22 cellular contexts compared by ENCODE assay signal in the genomic region with DNA sequence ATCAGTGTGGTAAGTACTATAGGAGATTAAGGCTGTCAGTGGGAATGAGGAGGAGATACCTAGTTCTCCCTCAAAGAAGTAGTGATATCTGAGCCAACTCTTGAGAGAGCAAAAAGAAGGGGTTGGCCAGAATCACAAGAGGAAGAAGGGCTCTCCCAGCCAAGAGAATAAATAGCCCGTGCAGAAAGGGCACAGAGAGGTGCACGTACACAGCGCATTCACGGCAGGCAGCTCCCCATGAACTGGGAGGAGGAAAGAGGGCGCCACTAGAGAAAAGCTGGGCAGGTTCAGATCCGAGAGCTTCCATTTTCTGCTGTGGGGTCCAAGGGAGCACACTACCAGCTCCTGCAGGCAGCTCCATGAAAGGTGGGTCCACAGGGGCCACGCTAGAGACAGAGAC. TPM values are rescaled to one million over a fixed set of nuclear protein-coding genes. Genes with fewer than 3 reads are reported as not detected.
DNase-seq lines count a peak whose midpoint lies in the region; ATAC-seq, FAIRE-seq and TF ChIP-seq lines count a peak whose summit lies in the region.
"Had no signal": no experiment of that assay in that cellular context is flagged by ENCODE, and none has a peak within 500 bp of the region (broad histone marks: within the 10 kb centered on the region; RNA-seq: fewer than 3 reads in every experiment).

No MANE protein-coding gene starts in this region.

- ATAC-seq in A549 (no peak; a peak in 1 of 6 replicates), GM12878 (no peak), left lobe of liver (no peak), GM19463 (IDR thresholded peaks at IDR 0.05; ENCODE audit: unreplicated experiment) (no peak)
- ATAC-seq: activated CD4-positive, CD25-positive, alpha-beta regulatory T cell treated with anti-CD3 and anti-CD28 coated beads, Interleukin-2, amount 50 U/mL, for 24 hours had no signal

- H3K79me2 ChIP-seq in GM12878 (ENCODE audit: control insufficient read depth, insufficient read depth, low read length): peaks cover 81% of the 10 kb centered on the region

- SMC1A ChIA-PET in GM12878 (lab: Charles Lee; ENCODE audit: uncharacterized antibody, unreplicated experiment): interaction anchor here (1.1 to 2.1 kb wide), 5 partner anchors 8 to 27 kb away, joined by 3 to 12 read pairs (median 5); no protein-coding TSS in a partner anchor

- intact Hi-C loops in Calu3 (cut with micrococcal nuclease; ENCODE audit: unreplicated experiment): no loop called here
- intact Hi-C loops in GM12878 (cut with micrococcal nuclease; ENCODE audit: unreplicated experiment): no loop called here

- no peak overlapping the region for H3K4me3 Mint-ChIP-seq in Calu3 (ENCODE audit: low read depth, unreplicated experiment)
- no peak overlapping the region for H3K4me3 Mint-ChIP-seq in mesothelial cell of epicardium
- H3K4me3 Mint-ChIP-seq: activated naive CD8-positive, alpha-beta T cell treated with anti-CD3 and anti-CD28 coated beads for 36 hours; activated T-helper 1 cell treated with anti-CD3 and anti-CD28 coated beads, Interleukin-12 subunit alpha, Interleukin-12 subunit beta, Interleukin-2, Interleukin-4 antibody, amounts not matched to agents 30 ng/mL and 10 ng/mL and 1 ng/mL, durations not matched to agents 14 hours and 24 hours and 36 hours; brain had no signal

- H3K4me1 ChIP-seq in A549 (peaks cover 32% of the 10 kb centered on the region), GM12878 (ENCODE audit: control insufficient read depth, insufficient read depth, low read length) (peaks cover 28% of the 10 kb centered on the region)

- DNase-seq in A549 (ENCODE audit: low read depth in 1 of 2, low spot score in 1 of 2): no peak
- DNase-seq in Calu3: no peak
- DNase-seq in GM12878 (ENCODE audit: low read depth, low spot score): no peak
- no peak for DNase-seq in mesothelial cell of epicardium (ENCODE audit: low spot score in 2 of 2, unreplicated experiment in 2 of 2)
- DNase-seq in NCI-H2107 treated with DMSO at 0.1 percent for 48 hours (lab: John Stamatoyannopoulos, UW; ENCODE audit: unreplicated experiment): no peak
- no peak for DNase-seq in left lobe of liver (ENCODE audit: low spot score)
- no peak for DNase-seq in NCI-H526 treated with DMSO at 0.1 percent for 48 hours (lab: John Stamatoyannopoulos, UW)
- DNase-seq: activated naive CD8-positive, alpha-beta T cell treated with anti-CD3 and anti-CD28 coated beads for 36 hours; cortex of kidney; DND-41; foreskin fibroblast; KBM-7; kidney glomerular epithelial cell; NCI-H1092; NCI-H2081; nucleus accumbens; stimulated activated CD4-positive, alpha-beta T cell treated with anti-CD3 and anti-CD28 coated beads, Interleukin-12 subunit alpha, Interleukin-12 subunit beta, amount 100 ng/mL, for 4 hours had no signal

- no peak for FAIRE-seq in A549 (lab: Jason Lieb, UNC)
- no peak for FAIRE-seq in GM12878 (lab: Jason Lieb, UNC)

- peak overlapping the region; percentile 15 for H3K27ac Mint-ChIP-seq in Calu3 (ENCODE audit: unreplicated experiment)
- H3K27ac Mint-ChIP-seq in mesothelial cell of epicardium: peak overlapping the region; percentile 82
- H3K27ac Mint-ChIP-seq: activated naive CD8-positive, alpha-beta T cell treated with anti-CD3 and anti-CD28 coated beads for 36 hours had no signal

- no TSS peak for BruUV-seq in Calu3 (replicated peaks; lab: Mats Ljungman, UMichigan)
- no TSS peak for BruUV-seq in GM12878 (replicated peaks; lab: Mats Ljungman, UMichigan)

- H3K36me3 Mint-ChIP-seq in Calu3 (ENCODE audit: insufficient read depth, unreplicated experiment) (no peaks in the 10 kb centered on the region), mesothelial cell of epicardium (no peaks in the 10 kb centered on the region)

- H3K27me3 ChIP-seq in GM12878 (replicated peaks in 1 of 2; ENCODE audit: control insufficient read depth in 2 of 2, insufficient read depth in 2 of 2, low read length in 1 of 2): no peaks in the 10 kb centered on the region

- POLR2A ChIA-PET in A549 (lab: Yijun Ruan, JAX): no interaction called here
- POLR2A ChIA-PET in GM12878 (lab: Charles Lee): interaction anchor here (0.5 to 1.2 kb wide), 5 partner anchors 10 to 128 kb away, joined by 3 to 5 read pairs (median 4); partner anchors contain the start of gene PPP2R5E

- H3K9me3 ChIP-seq in A549 (no peaks in the 10 kb centered on the region), GM12878 (replicated peaks; ENCODE audit: control insufficient read depth, insufficient read depth, low read length) (no peaks in the 10 kb centered on the region)
- H3K9me3 ChIP-seq: thoracic aorta had no signal

- RAD21 ChIA-PET in GM12878 (lab: Charles Lee; ENCODE audit: unreplicated experiment): interaction anchor here (0.7 to 1.7 kb wide), 3 partner anchors 29 to 60 kb away, joined by 3 to 4 read pairs (median 3); partner anchors contain the start of gene PPP2R5E

- TF ChIP-seq RAD21 in A549 (conservative IDR thresholded peaks at IDR 0.05 in 1 of 2, IDR thresholded peaks at IDR 0.05 in 1 of 2) (no peak), GM12878 (IDR thresholded peaks at IDR 0.05; ENCODE audit: insufficient read depth, low read depth, low read length) (no peak)

- H2AFZ ChIP-seq in GM12878 (ENCODE audit: control insufficient read depth, low read depth, low read length): no peak overlapping the region

- H3K36me3 ChIP-seq in GM12878 (ENCODE audit: control insufficient read depth in 2 of 2, insufficient read depth in 2 of 2, low read length in 1 of 2): peaks cover 0 to 2% of the 10 kb centered on the region in 2 experiments; a peak in 2 of 4 replicates
- H3K36me3 ChIP-seq: thoracic aorta had no signal

- H3K4me2 ChIP-seq in A549: peak overlapping the region; percentile 49; the same call in 2 of the 3 replicates
- H3K4me2 ChIP-seq in GM12878 (ENCODE audit: control insufficient read depth, insufficient read depth): no peak overlapping the region

- H3K27me3 Mint-ChIP-seq in Calu3 (ENCODE audit: unreplicated experiment) (no peaks in the 10 kb centered on the region), mesothelial cell of epicardium (ENCODE audit: low read depth) (no peaks in the 10 kb centered on the region)
- H3K27me3 Mint-ChIP-seq: activated naive CD8-positive, alpha-beta T cell treated with anti-CD3 and anti-CD28 coated beads for 36 hours; brain had no signal

- H3K9me3 Mint-ChIP-seq in Calu3 (ENCODE audit: low read depth, unreplicated experiment) (no peaks in the 10 kb centered on the region), mesothelial cell of epicardium (no peaks in the 10 kb centered on the region)
- H3K9me3 Mint-ChIP-seq: activated naive CD8-positive, alpha-beta T cell treated with anti-CD3 and anti-CD28 coated beads for 36 hours; activated T-helper 1 cell treated with anti-CD3 and anti-CD28 coated beads, Interleukin-12 subunit alpha, Interleukin-12 subunit beta, Interleukin-2, Interleukin-4 antibody, amounts not matched to agents 30 ng/mL and 10 ng/mL and 1 ng/mL, durations not matched to agents 14 hours and 24 hours and 36 hours had no signal

- no peak for TF ChIP-seq CTCF in A549 (IDR thresholded peaks at IDR 0.05)
- TF ChIP-seq CTCF in Calu3 (IDR thresholded peaks at IDR 0.05; ENCODE audit: unreplicated experiment): no peak
- TF ChIP-seq CTCF in GM12878 (IDR thresholded peaks at IDR 0.05 in 2 of 3, conservative IDR thresholded peaks at IDR 0.05 in 1 of 3; ENCODE audit: control insufficient read depth in 2 of 3, extremely low read depth in 1 of 3, insufficient read depth in 1 of 3, low read depth in 3 of 3, low read length in 3 of 3): no peak
- no peak for TF ChIP-seq CTCF in mesothelial cell of epicardium (IDR thresholded peaks at IDR 0.05; ENCODE audit: unreplicated experiment)

- 90% methylated on average over 7 of the region's 7 CpGs for WGBS in A549 (ENCODE audit: missing lambda C conversion rate)
- 99% methylated on average over 7 of the region's 7 CpGs for WGBS in GM12878 (ENCODE audit: insufficient coverage, insufficient replicate concordance, low lambda C conversion rate, missing lambda C conversion rate)

- in situ Hi-C loops in GM12878 (cut with MboI): no loop called here

- TF ChIP-seq EP300 in A549 (IDR thresholded peaks at IDR 0.05): no peak
- TF ChIP-seq EP300 in GM12878 (IDR thresholded peaks at IDR 0.05; ENCODE audit: borderline replicate concordance in 1 of 2, control insufficient read depth in 1 of 2, low read depth in 2 of 2, low read length in 2 of 2): no peak

- peaks cover 47% of the 10 kb centered on the region for H3K4me1 Mint-ChIP-seq in Calu3 (ENCODE audit: low read depth, unreplicated experiment)
- peaks cover 32% of the 10 kb centered on the region for H3K4me1 Mint-ChIP-seq in mesothelial cell of epicardium

- H3K27ac ChIP-seq in A549: no peak overlapping the region
- 0 out of 2 replicates have a peak overlapping the region, but pooled peaks have one; percentile 73 for H3K27ac ChIP-seq in GM12878 (ENCODE audit: control insufficient read depth, insufficient read depth)
- H3K27ac ChIP-seq: thoracic aorta had no signal

- no peak for TF ChIP-seq POLR2A in A549 (IDR thresholded peaks at IDR 0.05; ENCODE audit: low read length)
- no peak for TF ChIP-seq POLR2A in GM12878 (IDR thresholded peaks at IDR 0.05; ENCODE audit: low read depth, low read length)

- CTCF ChIA-PET in A549 (lab: Yijun Ruan, JAX): interaction anchor here (1.2 to 2.4 kb wide), 2 partner anchors 10 to 52 kb away, joined by 3 to 8 read pairs; no protein-coding TSS in a partner anchor
- CTCF ChIA-PET in Calu3 (lab: Charles Lee): no interaction called here
- CTCF ChIA-PET in GM12878 (lab: Yijun Ruan, JAX): interaction anchor here (0.6 to 2.2 kb wide), 3 partner anchors 8 to 11 kb away, joined by 3 to 11 read pairs (median 4); no protein-coding TSS in a partner anchor

- no peaks in the 10 kb centered on the region for H4K20me1 ChIP-seq in GM12878 (ENCODE audit: control insufficient read depth, insufficient read depth)

- no peak overlapping the region for H3K4me3 ChIP-seq in A549
- H3K4me3 ChIP-seq in GM12878: no peak overlapping the region
- H3K4me3 ChIP-seq: thoracic aorta had no signal

- no peak overlapping the region for H3K9ac ChIP-seq in GM12878 (ENCODE audit: control insufficient read depth, insufficient read depth, low read length)

RNA-seq across cellular contexts. Expression of gene PPP2R5E, which starts 59.9 kb away (rescaled TPM):
- 23.2 and 25.0 TPM in 2 replicates for polyA plus RNA-seq in A549 (2011; rRNA removed)
- polyA plus RNA-seq in A549 (2012; cell fraction: cytosol; rRNA removed): 5.6 and 7.1 TPM in 2 replicates
- polyA plus RNA-seq in A549 (2012; cell fraction: nucleus; rRNA removed): 5.6 and 7.0 TPM in 2 replicates
- 21.4 to 23.3 TPM (median 22.6 TPM) in 3 replicates for polyA plus RNA-seq in A549 (2017; fragmentation: RNase III; extraction: RNeasy Plus Mini Kit Qiagen cat#74134 plus additional on column Dnase treatment)
- polyA minus RNA-seq in A549 (2011; rRNA and poly(A)+ RNA removed): 11.0 and 13.1 TPM in 2 replicates
- total RNA-seq in Calu3 (2022): 46.2 and 52.5 TPM in 2 replicates
- 48.3 and 49.2 TPM in 2 replicates for total RNA-seq in GM12878 (2013; cell fraction: nucleolus; rRNA removed)
- 11.4 and 13.4 TPM in 2 replicates for total RNA-seq in GM12878 (2014; rRNA removed)
- 25.5 and 26.4 TPM in 2 replicates for total RNA-seq in GM12878 (2014; rRNA removed; fragmentation: Illumina TruSeq; extraction: Trizol)
- 51.3 and 56.2 TPM in 2 replicates for total RNA-seq in GM12878 (2021)
- 8.1 TPM for polyA plus RNA-seq in GM12878 (2011; ENCODE audit: low read depth)
- 19.0 and 32.9 TPM in 2 replicates for polyA plus RNA-seq in GM12878 (2011; rRNA removed)
- polyA plus RNA-seq in GM12878 (2011; cell fraction: cytosol; rRNA removed): 6.2 and 8.1 TPM in 2 replicates
- 8.8 and 10.2 TPM in 2 replicates for polyA plus RNA-seq in GM12878 (2011; cell fraction: nucleus; rRNA removed)
- polyA plus RNA-seq in GM12878 (2012): 15.6 and 21.9 TPM in 2 replicates
- polyA plus RNA-seq in GM12878 (2014; fragmentation: Illumina TruSeq; extraction: Trizol): 29.4 and 39.7 TPM in 2 replicates
- polyA plus RNA-seq in GM12878 (2014; fragmentation: Nextera tagmentation; extraction: Ambion mirVana): 10 to 100 TPM; 13.1 to 13.3 TPM
- polyA plus RNA-seq in GM12878 (2014; rRNA removed): 11.7 and 12.7 TPM in 2 replicates
- 10 to 100 TPM; 43.3 TPM for polyA plus RNA-seq in GM12878 (2016; fragmentation: Nextera tagmentation; extraction: Ambion mirVana)
- polyA minus RNA-seq in GM12878 (2011; rRNA and poly(A)+ RNA removed): 21.2 and 29.3 TPM in 2 replicates
- 18.0 and 20.7 TPM in 2 replicates for polyA minus RNA-seq in GM12878 (2011; cell fraction: cytosol; rRNA and poly(A)+ RNA removed)
- 13.1 and 27.4 TPM in 2 replicates for polyA minus RNA-seq in GM12878 (2011; cell fraction: nucleus; rRNA and poly(A)+ RNA removed)
- 57.1 to 58.5 TPM (median 58.2 TPM) in 3 replicates for total RNA-seq in mesothelial cell of epicardium
- 13.7 TPM for total RNA-seq in left lobe of liver
